ENCODE assay signal across 1 cellular context in genomic region chr3:39910828-39911464, GRCh38.
TF ChIP-seq lines count a peak whose summit lies in the region.

No MANE protein-coding gene starts in this region.

TF ChIP-seq in HCT116, 20 proteins besides CTCF, POLR2A, EP300 and RAD21 (continued from another document):
- TF ChIP-seq ZBTB33 (IDR thresholded peaks at IDR 0.05; ENCODE audit: extremely low read depth, insufficient replicate concordance, low read length) (no peak), FOSL1 (IDR thresholded peaks at IDR 0.05; ENCODE audit: low read depth) (no peak), CEBPB (IDR thresholded peaks at IDR 0.05; ENCODE audit: low read depth) (no peak), EGR1 (IDR thresholded peaks at IDR 0.05; ENCODE audit: low read depth) (no peak), ZFX (IDR thresholded peaks at IDR 0.05) (no peak), SRF (IDR thresholded peaks at IDR 0.05; ENCODE audit: low read depth) (no peak)
